In genomic region chr16:79560923-79561322, GRCh38 we compare ENCODE assay signal across 22 cellular contexts.
"Had no signal": no experiment of that assay in that cellular context is flagged by ENCODE, and none has a peak within 500 bp of the region (broad histone marks: within the 10 kb centered on the region; RNA-seq: fewer than 3 reads in every experiment).

No MANE protein-coding gene starts in this region.

- DNase-seq: IMR-90, Karpas-422, KG1, MG63, NCI-H1092, NCI-H1105 treated with DMSO at 0.1 percent for 48 hours, NCI-H1436, NCI-H187, NCI-H2029, NCI-H2081 treated with DMSO at 0.1 percent for 48 hours, NCI-H2171, NCI-H226, NCI-H446, NCI-H510A, NCI-H524 treated with DMSO at 0.1 percent for 48 hours, NCI-H69, NCI-H774, Right ventricle myocardium superior, RPMI8226, SIG-M5 had no signal

- H3K4me3 ChIP-seq: MG63, SJSA1, SK-N-MC had no signal

- H3K36me3 ChIP-seq: MG63, SJSA1 had no signal

- H3K4me1 ChIP-seq: SJSA1 had no signal

- H3K9me3 ChIP-seq: MG63, SJSA1 had no signal

- H3K27me3 ChIP-seq: MG63, SJSA1 had no signal
